Comparison of ENCODE assay signal across 8 cellular contexts in genomic region chr5:122774519-122774860, GRCh38. TPM values are rescaled to one million over a fixed set of nuclear protein-coding genes. Genes with fewer than 3 reads are reported as not detected.
DNase-seq lines count a peak whose midpoint lies in the region; ATAC-seq and TF ChIP-seq lines count a peak whose summit lies in the region.

No MANE protein-coding gene starts in this region.

- H3K36me3 ChIP-seq in kidney epithelial cell (ENCODE audit: control insufficient read depth, insufficient read depth, low read length) (no peaks in the 10 kb centered on the region), testis (ENCODE audit: low read depth, missing control alignments) (no peaks in the 10 kb centered on the region)

- no peaks in the 10 kb centered on the region for H3K9me3 ChIP-seq in testis

- peaks cover 4% of the 10 kb centered on the region for H3K4me1 ChIP-seq in testis

- no peak for DNase-seq in activated T-cell treated with anti-CD3 and anti-CD28 coated beads, Interleukin-2, amount 50 U/mL, for 72 hours
- no peak for DNase-seq in activated T-cell treated with anti-CD3 and anti-CD28 coated beads, Interleukin-2, amount 50 U/mL, for 48 hours
- DNase-seq in activated naive CD8-positive, alpha-beta T cell treated with anti-CD3 and anti-CD28 coated beads, Interleukin-2, amount 10 ng/mL, durations not matched to agents 7 days and 5 days, result no peak
- DNase-seq in kidney epithelial cell (ENCODE audit: low read depth) (no peak), testis (no peak), iPS-NIHi11 (ENCODE audit: low spot score) (no peak), SIG-M5 treated with dmso at 0.1 percent for 504 hours (lab: John Stamatoyannopoulos, UW; ENCODE audit: unreplicated experiment) (no peak)

- POLR2A ChIA-PET in activated naive CD8-positive, alpha-beta T cell treated with anti-CD3 and anti-CD28 coated beads, Interleukin-2, amount 10 ng/mL, durations not matched to agents 7 days and 5 days (lab: Charles Lee), result interaction anchor here (1.8 kb wide), 1 partner anchor 71 kb away, joined by 16 read pairs; the partner anchor contains the start of gene SNX24

- peak overlapping the region; percentile 94 to 97 for H3K4me3 Mint-ChIP-seq in activated T-cell treated with anti-CD3 and anti-CD28 coated beads, Interleukin-2, amount 50 U/mL, for 72 hours
- H3K4me3 Mint-ChIP-seq in activated naive CD8-positive, alpha-beta T cell treated with anti-CD3 and anti-CD28 coated beads, Interleukin-2, amount 10 ng/mL, durations not matched to agents 7 days and 5 days, result peak overlapping the region; percentile 93

- H3K4me1 Mint-ChIP-seq in activated T-cell treated with anti-CD3 and anti-CD28 coated beads, Interleukin-2, amount 50 U/mL, for 72 hours (ENCODE audit: low read depth), result peaks cover 23% of the 10 kb centered on the region
- H3K4me1 Mint-ChIP-seq in activated naive CD8-positive, alpha-beta T cell treated with anti-CD3 and anti-CD28 coated beads, Interleukin-2, amount 10 ng/mL, durations not matched to agents 7 days and 5 days, result peaks cover 16% of the 10 kb centered on the region

- ATAC-seq in activated T-cell treated with anti-CD3 and anti-CD28 coated beads, Interleukin-2, amount 50 U/mL, for 72 hours (replicated peaks in 1 of 2), result peak; percentile 24 to 28
- ATAC-seq in HG03175 (IDR thresholded peaks at IDR 0.05; ENCODE audit: unreplicated experiment), result peak; percentile 26
- peak; percentile 19 for ATAC-seq in activated naive CD8-positive, alpha-beta T cell treated with anti-CD3 and anti-CD28 coated beads, Interleukin-2, amount 10 ng/mL, durations not matched to agents 7 days and 5 days (ENCODE audit: low read depth)

- WGBS in testis, 2 donors, result 8 to 14% methylated on average over 8 of the region's 8 CpGs

- no peaks in the 10 kb centered on the region for H3K9me3 Mint-ChIP-seq in activated T-cell treated with anti-CD3 and anti-CD28 coated beads, Interleukin-2, amount 50 U/mL, for 72 hours
- no peaks in the 10 kb centered on the region for H3K9me3 Mint-ChIP-seq in activated naive CD8-positive, alpha-beta T cell treated with anti-CD3 and anti-CD28 coated beads, Interleukin-2, amount 10 ng/mL, durations not matched to agents 7 days and 5 days

- no peak for TF ChIP-seq POLR2A in testis (IDR thresholded peaks at IDR 0.05)

- H3K27ac Mint-ChIP-seq in activated T-cell treated with anti-CD3 and anti-CD28 coated beads, Interleukin-2, amount 50 U/mL, for 72 hours, result peak overlapping the region; percentile 76
- H3K27ac Mint-ChIP-seq in activated naive CD8-positive, alpha-beta T cell treated with anti-CD3 and anti-CD28 coated beads, Interleukin-2, amount 10 ng/mL, durations not matched to agents 7 days and 5 days, result peak overlapping the region; percentile 86

- H3K27me3 Mint-ChIP-seq in activated T-cell treated with anti-CD3 and anti-CD28 coated beads, Interleukin-2, amount 50 U/mL, for 72 hours (ENCODE audit: low read depth), result peaks cover 6% of the 10 kb centered on the region
- H3K27me3 Mint-ChIP-seq in activated naive CD8-positive, alpha-beta T cell treated with anti-CD3 and anti-CD28 coated beads, Interleukin-2, amount 10 ng/mL, durations not matched to agents 7 days and 5 days, result peaks cover 12% of the 10 kb centered on the region

- TF ChIP-seq CTCF in kidney epithelial cell (IDR thresholded peaks at IDR 0.05; ENCODE audit: insufficient read depth, low read length, poor library complexity, severe bottlenecking) (no peak), testis (IDR thresholded peaks at IDR 0.05) (no peak)

- intact Hi-C loops in testis (cut with DNase I; ENCODE audit: low total_unique reads), result no loop called here

- no peaks in the 10 kb centered on the region for H3K27me3 ChIP-seq in kidney epithelial cell (ENCODE audit: control insufficient read depth, insufficient read depth, low read length)
- H3K27me3 ChIP-seq in testis, result no peaks in the 10 kb centered on the region

- peaks cover 2 to 5% of the 10 kb centered on the region in 2 donors for H3K36me3 Mint-ChIP-seq in activated T-cell treated with anti-CD3 and anti-CD28 coated beads, Interleukin-2, amount 50 U/mL, for 72 hours (ENCODE audit: insufficient read depth in 2 of 2)
- H3K36me3 Mint-ChIP-seq in activated naive CD8-positive, alpha-beta T cell treated with anti-CD3 and anti-CD28 coated beads, Interleukin-2, amount 10 ng/mL, durations not matched to agents 7 days and 5 days, result no peaks in the 10 kb centered on the region

- peak overlapping the region; percentile 88 to 91 for H3K27ac ChIP-seq in testis

- peak overlapping the region; percentile 78 for H3K4me3 ChIP-seq in kidney epithelial cell (ENCODE audit: low read depth, low read length)
- H3K4me3 ChIP-seq in testis, result peak overlapping the region; percentile 98 to 100

RNA-seq across cellular contexts. Expression of gene SNX2, which starts 0.4 kb away (rescaled TPM):
- 10 to 100 TPM; 38.2 to 40.8 TPM for total RNA-seq in activated T-cell treated with anti-CD3 and anti-CD28 coated beads, Interleukin-2, amount 50 U/mL, for 72 hours
- 10 to 100 TPM; 42.9 to 43.0 TPM for total RNA-seq in activated naive CD8-positive, alpha-beta T cell treated with anti-CD3 and anti-CD28 coated beads, Interleukin-2, amount 10 ng/mL, durations not matched to agents 7 days and 5 days
- total RNA-seq in kidney epithelial cell (69.0 and 77.1 TPM in 2 replicates), testis (10 to 100 TPM; 48.4 to 59.5 TPM)
- 38.5 TPM for polyA plus RNA-seq in testis (ENCODE audit: insufficient read depth, low read depth, low replicate concordance)
